In the genomic region with DNA sequence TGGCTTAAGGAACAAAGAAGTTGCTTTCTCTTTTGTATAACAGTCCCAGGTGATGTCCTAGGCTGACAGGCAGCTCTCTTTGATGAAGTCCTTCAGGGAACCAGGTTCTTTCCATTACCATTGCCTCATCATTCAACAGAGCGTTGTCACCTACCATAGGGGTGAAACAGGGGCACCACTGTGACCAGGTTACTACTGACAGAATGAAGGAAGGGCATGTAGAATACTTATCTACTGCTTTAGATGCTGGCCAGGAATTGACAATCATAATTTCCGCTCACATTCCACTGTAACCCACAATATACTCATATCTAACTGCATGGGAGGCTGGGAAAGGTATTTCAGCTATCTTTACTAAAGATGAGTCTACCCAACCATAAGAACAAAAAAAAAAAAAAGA, we compare ENCODE assay signal across 24 cellular contexts.
DNase-seq lines count a peak whose midpoint lies in the region; ATAC-seq lines count a peak whose summit lies in the region.
"Had no signal": no experiment of that assay in that cellular context is flagged by ENCODE, and none has a peak within 500 bp of the region (broad histone marks: within the 10 kb centered on the region; RNA-seq: fewer than 3 reads in every experiment).

No MANE protein-coding gene starts in this region.

- peak; percentile 13 for DNase-seq in activated CD4-positive, alpha-beta T cell treated with anti-CD3 and anti-CD28 coated beads for 36 hours
- no peak for DNase-seq in activated CD4-positive, alpha-beta T cell treated with anti-CD3 and anti-CD28 coated beads, Interleukin-2, amount 50 U/mL, for 1 hour
- DNase-seq in activated naive CD4-positive, alpha-beta T cell treated with anti-CD3 and anti-CD28 coated beads for 36 hours, result peak; percentile 35
- DNase-seq in activated naive CD4-positive, alpha-beta T cell treated with anti-CD3 and anti-CD28 coated beads, Interleukin-2, amount 10 ng/mL, durations not matched to agents 7 days and 5 days, result no peak
- DNase-seq in stimulated activated effector memory CD8-positive, alpha-beta T cell treated with anti-CD3 and anti-CD28 coated beads, Interleukin-12 subunit alpha, Interleukin-12 subunit beta, amount 100 ng/mL, for 72 hours (ENCODE audit: low spot score in 2 of 2), result no peak
- DNase-seq: 8988T, ACHN, Calu3, DMS79 treated with DMSO at 0.1 percent for 48 hours, GF-D8, GOT3, HFFc6, NCI-H1048, NCI-H1417 treated with DMSO at 0.1 percent for 48 hours, NCI-H1694 treated with DMSO at 0.1 percent for 48 hours, NCI-H2081, NCI-H2227 treated with DMSO at 0.1 percent for 48 hours, NCI-H526 treated with DMSO at 0.1 percent for 48 hours, Right ventricle myocardium superior, RPMI8226 had no signal

- peaks cover 13% of the 10 kb centered on the region for H3K36me3 Mint-ChIP-seq in activated CD4-positive, alpha-beta T cell treated with anti-CD3 and anti-CD28 coated beads for 36 hours (ENCODE audit: low read depth)
- H3K36me3 Mint-ChIP-seq in activated naive CD4-positive, alpha-beta T cell treated with anti-CD3 and anti-CD28 coated beads for 36 hours (ENCODE audit: low read depth), result peaks cover 9% of the 10 kb centered on the region
- H3K36me3 Mint-ChIP-seq in activated naive CD4-positive, alpha-beta T cell treated with anti-CD3 and anti-CD28 coated beads, Interleukin-2, amount 10 ng/mL, durations not matched to agents 7 days and 5 days, result peaks cover 10% of the 10 kb centered on the region
- H3K36me3 Mint-ChIP-seq in activated naive CD8-positive, alpha-beta T cell, result peaks cover 12% of the 10 kb centered on the region
- no peaks in the 10 kb centered on the region for H3K36me3 Mint-ChIP-seq in stimulated activated effector memory CD8-positive, alpha-beta T cell treated with anti-CD3 and anti-CD28 coated beads, Interleukin-12 subunit alpha, Interleukin-12 subunit beta, amount 100 ng/mL, for 72 hours
- H3K36me3 Mint-ChIP-seq: IgD-negative memory B cell had no signal

- intact Hi-C loops in activated CD4-positive, alpha-beta T cell treated with anti-CD3 and anti-CD28 coated beads for 36 hours (cut with DNase I, micrococcal nuclease), result loop anchor here (1.0 to 2.0 kb wide), 6 partner anchors 22 to 149 kb away; no protein-coding TSS in a partner anchor
- intact Hi-C loops in activated naive CD4-positive, alpha-beta T cell treated with anti-CD3 and anti-CD28 coated beads for 36 hours (cut with micrococcal nuclease), result loop anchor here (2.0 to 5.0 kb wide), 3 partner anchors 31 to 295 kb away; partner anchors contain the start of gene RCBTB2

- H3K4me1 Mint-ChIP-seq in activated CD4-positive, alpha-beta T cell treated with anti-CD3 and anti-CD28 coated beads for 36 hours, result peaks cover 43% of the 10 kb centered on the region
- peaks cover 48% of the 10 kb centered on the region for H3K4me1 Mint-ChIP-seq in activated naive CD4-positive, alpha-beta T cell treated with anti-CD3 and anti-CD28 coated beads for 36 hours (ENCODE audit: low read depth)
- H3K4me1 Mint-ChIP-seq in activated naive CD4-positive, alpha-beta T cell treated with anti-CD3 and anti-CD28 coated beads, Interleukin-2, amount 10 ng/mL, durations not matched to agents 7 days and 5 days, result peaks cover 17% of the 10 kb centered on the region
- H3K4me1 Mint-ChIP-seq in activated naive CD8-positive, alpha-beta T cell (ENCODE audit: low read depth), result peaks cover 36% of the 10 kb centered on the region
- peaks cover 32% of the 10 kb centered on the region for H3K4me1 Mint-ChIP-seq in stimulated activated effector memory CD8-positive, alpha-beta T cell treated with anti-CD3 and anti-CD28 coated beads, Interleukin-12 subunit alpha, Interleukin-12 subunit beta, amount 100 ng/mL, for 72 hours

- no peak overlapping the region for H3K27ac Mint-ChIP-seq in activated CD4-positive, alpha-beta T cell treated with anti-CD3 and anti-CD28 coated beads for 36 hours
- H3K27ac Mint-ChIP-seq in activated naive CD4-positive, alpha-beta T cell treated with anti-CD3 and anti-CD28 coated beads for 36 hours, result peak overlapping the region; percentile 73
- no peak overlapping the region for H3K27ac Mint-ChIP-seq in activated naive CD4-positive, alpha-beta T cell treated with anti-CD3 and anti-CD28 coated beads, Interleukin-2, amount 10 ng/mL, durations not matched to agents 7 days and 5 days
- peak overlapping the region; percentile 70 for H3K27ac Mint-ChIP-seq in activated naive CD8-positive, alpha-beta T cell
- H3K27ac Mint-ChIP-seq in stimulated activated effector memory CD8-positive, alpha-beta T cell treated with anti-CD3 and anti-CD28 coated beads, Interleukin-12 subunit alpha, Interleukin-12 subunit beta, amount 100 ng/mL, for 72 hours, result no peak overlapping the region
- H3K27ac Mint-ChIP-seq: HFFc6, IgD-negative memory B cell had no signal

- no peak overlapping the region for H3K4me3 Mint-ChIP-seq in activated CD4-positive, alpha-beta T cell treated with anti-CD3 and anti-CD28 coated beads for 36 hours
- no peak overlapping the region for H3K4me3 Mint-ChIP-seq in activated naive CD4-positive, alpha-beta T cell treated with anti-CD3 and anti-CD28 coated beads for 36 hours
- no peak overlapping the region for H3K4me3 Mint-ChIP-seq in activated naive CD4-positive, alpha-beta T cell treated with anti-CD3 and anti-CD28 coated beads, Interleukin-2, amount 10 ng/mL, durations not matched to agents 7 days and 5 days
- peak overlapping the region; percentile 44 for H3K4me3 Mint-ChIP-seq in activated naive CD8-positive, alpha-beta T cell
- H3K4me3 Mint-ChIP-seq in stimulated activated effector memory CD8-positive, alpha-beta T cell treated with anti-CD3 and anti-CD28 coated beads, Interleukin-12 subunit alpha, Interleukin-12 subunit beta, amount 100 ng/mL, for 72 hours, result no peak overlapping the region
- H3K4me3 Mint-ChIP-seq: HFFc6, IgD-negative memory B cell had no signal

- ATAC-seq in activated CD4-positive, alpha-beta T cell treated with anti-CD3 and anti-CD28 coated beads for 36 hours, result peak; percentile 68
- peak; percentile 47 for ATAC-seq in stimulated activated effector memory CD8-positive, alpha-beta T cell treated with anti-CD3 and anti-CD28 coated beads, Interleukin-12 subunit alpha, Interleukin-12 subunit beta, amount 100 ng/mL, for 72 hours
- ATAC-seq in HG03442 (IDR thresholded peaks at IDR 0.05; ENCODE audit: unreplicated experiment) (no peak), HG03469 (IDR thresholded peaks at IDR 0.05; ENCODE audit: unreplicated experiment) (no peak)

- H3K27me3 Mint-ChIP-seq in activated CD4-positive, alpha-beta T cell treated with anti-CD3 and anti-CD28 coated beads for 36 hours, result no peaks in the 10 kb centered on the region
- H3K27me3 Mint-ChIP-seq in activated naive CD4-positive, alpha-beta T cell treated with anti-CD3 and anti-CD28 coated beads for 36 hours (ENCODE audit: low read depth), result no peaks in the 10 kb centered on the region
- H3K27me3 Mint-ChIP-seq in activated naive CD4-positive, alpha-beta T cell treated with anti-CD3 and anti-CD28 coated beads, Interleukin-2, amount 10 ng/mL, durations not matched to agents 7 days and 5 days, result no peaks in the 10 kb centered on the region
- no peaks in the 10 kb centered on the region for H3K27me3 Mint-ChIP-seq in activated naive CD8-positive, alpha-beta T cell

- peaks cover 16% of the 10 kb centered on the region for H3K9me3 Mint-ChIP-seq in activated CD4-positive, alpha-beta T cell treated with anti-CD3 and anti-CD28 coated beads for 36 hours (ENCODE audit: low read depth)
- H3K9me3 Mint-ChIP-seq in activated naive CD4-positive, alpha-beta T cell treated with anti-CD3 and anti-CD28 coated beads for 36 hours, result peaks cover 19% of the 10 kb centered on the region
- peaks cover 27% of the 10 kb centered on the region for H3K9me3 Mint-ChIP-seq in activated naive CD4-positive, alpha-beta T cell treated with anti-CD3 and anti-CD28 coated beads, Interleukin-2, amount 10 ng/mL, durations not matched to agents 7 days and 5 days
- H3K9me3 Mint-ChIP-seq in activated naive CD8-positive, alpha-beta T cell (ENCODE audit: low read depth), result no peaks in the 10 kb centered on the region
- H3K9me3 Mint-ChIP-seq in stimulated activated effector memory CD8-positive, alpha-beta T cell treated with anti-CD3 and anti-CD28 coated beads, Interleukin-12 subunit alpha, Interleukin-12 subunit beta, amount 100 ng/mL, for 72 hours, result peaks cover 7% of the 10 kb centered on the region

- CTCF ChIA-PET in activated CD4-positive, alpha-beta T cell treated with anti-CD3 and anti-CD28 coated beads for 36 hours (lab: Charles Lee), result no interaction called here
- CTCF ChIA-PET in activated naive CD4-positive, alpha-beta T cell treated with anti-CD3 and anti-CD28 coated beads for 36 hours (lab: Charles Lee), result no interaction called here
- CTCF ChIA-PET in activated naive CD4-positive, alpha-beta T cell treated with anti-CD3 and anti-CD28 coated beads, Interleukin-2, amount 10 ng/mL, durations not matched to agents 7 days and 5 days (lab: Charles Lee), result no interaction called here

- POLR2A ChIA-PET in activated CD4-positive, alpha-beta T cell treated with anti-CD3 and anti-CD28 coated beads for 36 hours (lab: Charles Lee), result no interaction called here

Comparison
In these comparisons a context has a peak if more than half of its experiments do, and no peak if none do; other contexts are left out.
1. DNase-seq: peak in activated CD4-positive, alpha-beta T cell treated with anti-CD3 and anti-CD28 coated beads for 36 hours (single experiment) and activated naive CD4-positive, alpha-beta T cell treated with anti-CD3 and anti-CD28 coated beads for 36 hours (single experiment); none in activated CD4-positive, alpha-beta T cell treated with anti-CD3 and anti-CD28 coated beads, Interleukin-2, amount 50 U/mL, for 1 hour (single experiment), activated naive CD4-positive, alpha-beta T cell treated with anti-CD3 and anti-CD28 coated beads, Interleukin-2, amount 10 ng/mL, durations not matched to agents 7 days and 5 days (single experiment) and stimulated activated effector memory CD8-positive, alpha-beta T cell treated with anti-CD3 and anti-CD28 coated beads, Interleukin-12 subunit alpha, Interleukin-12 subunit beta, amount 100 ng/mL, for 72 hours (0 of 2).
2. H3K27ac Mint-ChIP-seq: peak in activated naive CD4-positive, alpha-beta T cell treated with anti-CD3 and anti-CD28 coated beads for 36 hours (single experiment) and activated naive CD8-positive, alpha-beta T cell (single experiment); none in activated CD4-positive, alpha-beta T cell treated with anti-CD3 and anti-CD28 coated beads for 36 hours (single experiment), activated naive CD4-positive, alpha-beta T cell treated with anti-CD3 and anti-CD28 coated beads, Interleukin-2, amount 10 ng/mL, durations not matched to agents 7 days and 5 days (single experiment) and stimulated activated effector memory CD8-positive, alpha-beta T cell treated with anti-CD3 and anti-CD28 coated beads, Interleukin-12 subunit alpha, Interleukin-12 subunit beta, amount 100 ng/mL, for 72 hours (single experiment).
3. ATAC-seq: peak in activated CD4-positive, alpha-beta T cell treated with anti-CD3 and anti-CD28 coated beads for 36 hours (single experiment) and stimulated activated effector memory CD8-positive, alpha-beta T cell treated with anti-CD3 and anti-CD28 coated beads, Interleukin-12 subunit alpha, Interleukin-12 subunit beta, amount 100 ng/mL, for 72 hours (single experiment); none in HG03442 (single experiment) and HG03469 (single experiment).